ENCODE assay signal across 11 cellular contexts in the genomic region with DNA sequence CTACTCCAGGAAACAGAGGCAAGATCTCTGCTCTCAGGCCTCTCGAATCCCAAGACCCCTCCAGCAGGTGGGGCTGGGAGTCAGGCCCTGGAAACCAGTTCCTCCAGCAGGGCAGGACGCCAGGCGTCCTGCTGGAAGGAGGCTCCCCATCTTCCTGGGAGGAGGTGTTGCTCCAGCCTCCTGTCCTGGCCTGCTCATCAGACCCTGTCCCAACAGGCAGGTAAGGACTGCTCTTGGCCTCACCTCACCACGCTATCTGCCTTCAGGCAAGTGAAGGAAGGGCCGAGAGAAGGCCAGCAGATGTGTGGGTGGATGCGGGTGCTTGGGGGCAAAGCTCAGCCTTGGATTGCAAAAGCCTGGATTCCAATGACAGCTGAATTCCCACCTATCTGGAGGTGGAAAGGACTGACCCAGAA.
DNase-seq lines count a peak whose midpoint lies in the region; ATAC-seq and TF ChIP-seq lines count a peak whose summit lies in the region.
"Had no signal": no experiment of that assay in that cellular context is flagged by ENCODE, and none has a peak within 500 bp of the region (broad histone marks: within the 10 kb centered on the region; RNA-seq: fewer than 3 reads in every experiment).

No MANE protein-coding gene starts in this region.

- DNase-seq in GM23338 (ENCODE audit: low spot score) (peak; percentile 66), renal cortical epithelial cell (ENCODE audit: low read depth) (peak; percentile 48), NCI-H345 (lab: John Stamatoyannopoulos, UW) (no peak)
- DNase-seq in effector memory CD8-positive, alpha-beta T cell, result no peak
- no peak for DNase-seq in activated T-cell treated with anti-CD3 and anti-CD28 coated beads, Interleukin-2, amount 50 U/mL, for 24 hours
- no peak for DNase-seq in activated CD4-positive, CD25-positive, alpha-beta regulatory T cell treated with anti-CD3 and anti-CD28 coated beads, Interleukin-2, amount 50 U/mL, for 72 hours
- DNase-seq: activated naive CD4-positive, alpha-beta T cell treated with anti-CD3 and anti-CD28 coated beads, Interleukin-2, amount 50 U/mL, for 16 hours; NCI-H748 treated with DMSO at 0.1 percent for 48 hours had no signal

- H3K9me2 ChIP-seq in GM23338 (ENCODE audit: insufficient read depth), result no peaks in the 10 kb centered on the region

- H3K9me3 Mint-ChIP-seq in GM23338, result no peaks in the 10 kb centered on the region
- no peaks in the 10 kb centered on the region for H3K9me3 Mint-ChIP-seq in effector memory CD8-positive, alpha-beta T cell
- H3K9me3 Mint-ChIP-seq in activated T-cell treated with anti-CD3 and anti-CD28 coated beads, Interleukin-2, amount 50 U/mL, for 24 hours, result no peaks in the 10 kb centered on the region

- peak; percentile 32 to 61 for TF ChIP-seq CTCF in GM23338 (conservative IDR thresholded peaks at IDR 0.05; ENCODE audit: low read depth in 2 of 2)

- H3K4me3 Mint-ChIP-seq in GM23338, result peak overlapping the region; percentile 13; the same call in 1 of the 3 replicates
- no peak overlapping the region for H3K4me3 Mint-ChIP-seq in effector memory CD8-positive, alpha-beta T cell
- H3K4me3 Mint-ChIP-seq in activated T-cell treated with anti-CD3 and anti-CD28 coated beads, Interleukin-2, amount 50 U/mL, for 24 hours, result no peak overlapping the region

- peak; percentile 52 for ATAC-seq in GM23338
- no peak for ATAC-seq in effector memory CD8-positive, alpha-beta T cell (replicated peaks)

- peaks cover 11% of the 10 kb centered on the region for H3K27me3 Mint-ChIP-seq in GM23338 (ENCODE audit: insufficient read depth, low read depth, poor library complexity)
- H3K27me3 Mint-ChIP-seq in effector memory CD8-positive, alpha-beta T cell, result no peaks in the 10 kb centered on the region
- no peaks in the 10 kb centered on the region for H3K27me3 Mint-ChIP-seq in activated T-cell treated with anti-CD3 and anti-CD28 coated beads, Interleukin-2, amount 50 U/mL, for 24 hours

- peak overlapping the region; percentile 67 for H3K4me2 ChIP-seq in GM23338

- peaks cover 13% of the 10 kb centered on the region; the same call in 1 of the 2 replicates for H3F3A ChIP-seq in GM23338 (replicated peaks; ENCODE audit: low read depth)

- H4K20me1 ChIP-seq in GM23338 (replicated peaks; ENCODE audit: insufficient read depth), result peaks cover 44% of the 10 kb centered on the region

- peak overlapping the region; percentile 76 for H3K27ac ChIP-seq in GM23338 (ENCODE audit: low read depth)
- H3K27ac ChIP-seq in angular gyrus (ENCODE audit: low read depth, low read length), result peak overlapping the region; percentile 44
- H3K27ac ChIP-seq: SK-N-MC had no signal

- H3K4me1 Mint-ChIP-seq in GM23338, result peaks cover 96% of the 10 kb centered on the region
- H3K4me1 Mint-ChIP-seq in effector memory CD8-positive, alpha-beta T cell (ENCODE audit: low read depth in 2 of 2), result peaks cover 52 to 66% of the 10 kb centered on the region in 2 donors
- peaks cover 69% of the 10 kb centered on the region for H3K4me1 Mint-ChIP-seq in activated T-cell treated with anti-CD3 and anti-CD28 coated beads, Interleukin-2, amount 50 U/mL, for 24 hours (ENCODE audit: low read depth)

- H3K27ac Mint-ChIP-seq in GM23338, result peak overlapping the region; percentile 29; the same call in 1 of the 2 replicates
- peak overlapping the region in 1 of 2 donors; percentile 32 for H3K27ac Mint-ChIP-seq in effector memory CD8-positive, alpha-beta T cell
- H3K27ac Mint-ChIP-seq in activated T-cell treated with anti-CD3 and anti-CD28 coated beads, Interleukin-2, amount 50 U/mL, for 24 hours, result no peak overlapping the region

- H3K36me3 Mint-ChIP-seq in GM23338 (ENCODE audit: low read depth), result 0 out of 3 replicates have a peak, but pooled peaks cover 3% of the 10 kb centered on the region
- peaks cover 3% of the 10 kb centered on the region for H3K36me3 Mint-ChIP-seq in effector memory CD8-positive, alpha-beta T cell (ENCODE audit: insufficient read depth)
- peaks cover 2% of the 10 kb centered on the region for H3K36me3 Mint-ChIP-seq in activated T-cell treated with anti-CD3 and anti-CD28 coated beads, Interleukin-2, amount 50 U/mL, for 24 hours (ENCODE audit: low read depth)

- no peak overlapping the region for H3K4me3 ChIP-seq in GM23338
- H3K4me3 ChIP-seq in iPS-15b (ENCODE audit: low read depth, low read length), result no peak overlapping the region
- H3K4me3 ChIP-seq: SK-N-MC had no signal

- H3K79me2 ChIP-seq in GM23338 (replicated peaks; ENCODE audit: insufficient read depth), result peaks cover 100% of the 10 kb centered on the region

- H3K4me1 ChIP-seq in GM23338 (ENCODE audit: insufficient read depth) (peaks cover 81% of the 10 kb centered on the region), iPS-15b (ENCODE audit: control insufficient read depth, insufficient read depth, low read length) (peaks cover 44% of the 10 kb centered on the region)

- H3K9ac ChIP-seq in iPS-15b (ENCODE audit: low read depth, low read length), result peak overlapping the region; percentile 8

- no peaks in the 10 kb centered on the region for H3K27me3 ChIP-seq in GM23338 (ENCODE audit: insufficient read depth)
- H3K27me3 ChIP-seq in iPS-15b (ENCODE audit: control insufficient read depth, insufficient read depth, low read length), result no peaks in the 10 kb centered on the region

- H3K36me3 ChIP-seq in GM23338 (ENCODE audit: insufficient read depth), result no peaks in the 10 kb centered on the region; the same call in none of the 2 replicates
- H3K36me3 ChIP-seq in iPS-15b (ENCODE audit: control insufficient read depth, insufficient read depth, low read length), result peaks cover 2% of the 10 kb centered on the region

- H3K9me3 ChIP-seq in iPS-15b (ENCODE audit: control insufficient read depth, insufficient read depth, low read length), result no peaks in the 10 kb centered on the region

- no peak overlapping the region for H2AFZ ChIP-seq in GM23338

TF ChIP-seq in GM23338, 12 proteins besides CTCF, POLR2A, EP300 and RAD21:
- TF ChIP-seq STAT1 (IDR thresholded peaks at IDR 0.05; ENCODE audit: unreplicated experiment) (no peak), ZNF114 (CRISPR knock-in tag; IDR thresholded peaks at IDR 0.05) (no peak)

Comparison
In these comparisons a context has a peak if more than half of its experiments do, and no peak if none do; other contexts are left out.
1. DNase-seq: peak in GM23338 (single experiment) and renal cortical epithelial cell (single experiment); none in NCI-H345 (single experiment), effector memory CD8-positive, alpha-beta T cell (0 of 3), activated T-cell treated with anti-CD3 and anti-CD28 coated beads, Interleukin-2, amount 50 U/mL, for 24 hours (single experiment) and activated CD4-positive, CD25-positive, alpha-beta regulatory T cell treated with anti-CD3 and anti-CD28 coated beads, Interleukin-2, amount 50 U/mL, for 72 hours (single experiment).